In the genomic region with DNA sequence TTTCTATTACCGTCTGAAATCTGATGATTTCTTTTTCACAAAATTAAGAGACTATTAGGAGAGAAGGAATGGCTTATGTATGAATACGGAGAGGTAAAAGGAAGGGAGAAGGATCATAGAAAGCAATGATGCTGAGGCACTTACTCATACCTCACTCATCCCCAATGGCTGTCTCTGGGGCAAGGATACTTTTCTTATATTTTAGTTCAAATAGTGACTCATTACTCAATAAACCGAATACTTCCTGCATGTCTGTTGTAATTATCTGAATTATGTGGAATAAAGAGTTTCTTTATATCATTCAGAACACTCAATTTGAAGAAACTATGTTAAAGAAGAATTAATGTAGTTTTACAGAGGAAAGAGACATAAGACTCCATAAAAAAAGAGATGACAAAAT, we compare ENCODE assay signal across 20 cellular contexts.
A peak's percentile ranks its signal among the peaks of the same experiment; 100 is the strongest.
DNase-seq lines count a peak whose midpoint lies in the region; ATAC-seq, FAIRE-seq and TF ChIP-seq lines count a peak whose summit lies in the region.
"Had no signal": no experiment of that assay in that cellular context is flagged by ENCODE, and none has a peak within 500 bp of the region (broad histone marks: within the 10 kb centered on the region; RNA-seq: fewer than 3 reads in every experiment).

No MANE protein-coding gene starts in this region.

- no peak for TF ChIP-seq POLR2A in IMR-90 (IDR thresholded peaks at IDR 0.05; ENCODE audit: low read depth, low read length)

- H4K20me1 ChIP-seq in IMR-90 (ENCODE audit: insufficient read depth, low read length), result no peaks in the 10 kb centered on the region

- no peak overlapping the region for H2AK9ac ChIP-seq in IMR-90 (replicated peaks; ENCODE audit: low read depth, low read length, poor library complexity)

- no CpG with 5 or more reads among the region's 3 CpGs for WGBS in IMR-90 (ENCODE audit: extremely low coverage in 2 of 2, insufficient read length in 1 of 2), 2 experiments
- 75 to 81% methylated on average over 3 of the region's 3 CpGs for whole genome bisulfite sequencing in pancreas, 2 donors

- H3K18ac ChIP-seq in IMR-90 (ENCODE audit: low read depth, low read length), result no peak overlapping the region

- CTCF ChIA-PET in IMR-90 (lab: Yijun Ruan, JAX), result no interaction called here

- no peak overlapping the region for H3K14ac ChIP-seq in IMR-90 (replicated peaks; ENCODE audit: low read depth, low read length)

- H3K4me1 ChIP-seq in IMR-90 (ENCODE audit: control insufficient read depth, insufficient read depth, low read length) (no peaks in the 10 kb centered on the region), pancreas (no peaks in the 10 kb centered on the region)
- H3K4me1 ChIP-seq: suprapubic skin, vagina had no signal

- H3K9me3 ChIP-seq in IMR-90 (ENCODE audit: control insufficient read depth, insufficient read depth, low read length) (no peaks in the 10 kb centered on the region), pancreas (no peaks in the 10 kb centered on the region)
- H3K9me3 ChIP-seq: suprapubic skin, vagina had no signal

- H3K4ac ChIP-seq in IMR-90 (ENCODE audit: low read depth, low read length), result no peak overlapping the region

- POLR2A ChIA-PET in IMR-90 (lab: Charles Lee; ENCODE audit: unreplicated experiment), result no interaction called here

- H2BK120ac ChIP-seq in IMR-90 (ENCODE audit: low read depth, low read length), result no peak overlapping the region

- DNase-seq in AG10803 (ENCODE audit: low read depth) (peak; percentile 8), IMR-90 (peak; percentile 65), choroid plexus epithelial cell (ENCODE audit: low read depth) (peak; percentile 21), pancreas (no peak), occipital lobe (lab: John Stamatoyannopoulos, UW) (no peak), NOMO-1 treated with DMSO at 0.1 percent for 48 hours (lab: John Stamatoyannopoulos, UW; ENCODE audit: unreplicated experiment) (no peak), T-helper 1 cell (no peak)
- DNase-seq: activated CD4-positive, alpha-beta T cell treated with anti-CD3 and anti-CD28 coated beads for 48 hours; activated CD8-positive, alpha-beta memory T cell treated with anti-CD3 and anti-CD28 coated beads, Interleukin-2, amount 10 ng/mL, durations not matched to agents 7 days and 5 days; activated naive CD8-positive, alpha-beta T cell treated with anti-CD3 and anti-CD28 coated beads, Interleukin-2, amount 50 U/mL, for 24 hours; dermis blood vessel endothelial cell; GDM1; glutamatergic neuron; H7; NCI-H1930 had no signal

- H4K91ac ChIP-seq in IMR-90 (ENCODE audit: insufficient read depth, low read depth, low read length), result no peak overlapping the region

- no peaks in the 10 kb centered on the region for H3K79me1 ChIP-seq in IMR-90 (ENCODE audit: low read depth in 1 of 2, low read length in 2 of 2)

- H2BK15ac ChIP-seq in IMR-90 (ENCODE audit: low read depth, low read length), result no peak overlapping the region

- TF ChIP-seq CTCF in AG10803 (conservative IDR thresholded peaks at IDR 0.05; ENCODE audit: low read length) (no peak), IMR-90 (conservative IDR thresholded peaks at IDR 0.05; ENCODE audit: low read depth, low read length) (no peak), choroid plexus epithelial cell (conservative IDR thresholded peaks at IDR 0.05; ENCODE audit: low read depth, low read length) (no peak), pancreas (IDR thresholded peaks at IDR 0.05) (no peak)

- peak; percentile 17 for FAIRE-seq in pancreas (lab: Jason Lieb, UNC)
- FAIRE-seq: GM19239 had no signal

- no peak for TF ChIP-seq RAD21 in IMR-90 (IDR thresholded peaks at IDR 0.05; ENCODE audit: low read length)

- in situ Hi-C loops in IMR-90 (cut with MboI; ENCODE audit: low sequenced_read_pairs), result no loop called here

- intact Hi-C loops in IMR-90 (cut with micrococcal nuclease), result no loop called here
- intact Hi-C loops in pancreas (cut with DNase I), result no loop called here

- no peak overlapping the region for H4K8ac ChIP-seq in IMR-90 (ENCODE audit: low read depth in 2 of 2, low read length in 2 of 2)

- no peak overlapping the region for H2AK5ac ChIP-seq in IMR-90 (ENCODE audit: low read depth, low read length)

- H3K27ac ChIP-seq in IMR-90 (ENCODE audit: insufficient read depth, low read length) (no peak overlapping the region), pancreas (no peak overlapping the region)
- H3K27ac ChIP-seq: suprapubic skin, vagina had no signal

- no peak overlapping the region for H2BK5ac ChIP-seq in IMR-90 (ENCODE audit: low read depth, low read length, poor library complexity, severe bottlenecking)

- dilution Hi-C loops in IMR-90 (cut with HindIII; ENCODE audit: low sequenced_read_pairs, unreplicated experiment), result no loop called here

- no peak overlapping the region for H3K23ac ChIP-seq in IMR-90 (ENCODE audit: low read depth, low read length)

- H3K27me3 ChIP-seq in IMR-90 (ENCODE audit: control insufficient read depth, insufficient read depth, low read length) (no peaks in the 10 kb centered on the region), pancreas (no peaks in the 10 kb centered on the region)
- H3K27me3 ChIP-seq: suprapubic skin, vagina had no signal

- no peak overlapping the region for H2AFZ ChIP-seq in IMR-90 (replicated peaks; ENCODE audit: low read length, poor library complexity)

- no peak overlapping the region for H3K56ac ChIP-seq in IMR-90 (ENCODE audit: extremely low read depth, insufficient read depth, low read length)

- H2BK20ac ChIP-seq in IMR-90 (ENCODE audit: low read depth, low read length), result no peak overlapping the region

- H3K36me3 ChIP-seq in IMR-90 (ENCODE audit: control insufficient read depth, insufficient read depth, low read length) (no peaks in the 10 kb centered on the region), pancreas (no peaks in the 10 kb centered on the region)
- H3K36me3 ChIP-seq: suprapubic skin, vagina had no signal

- H3K4me2 ChIP-seq in IMR-90 (ENCODE audit: low read depth, low read length), result no peak overlapping the region

- ATAC-seq in IMR-90 (ENCODE audit: low read depth), result peak; percentile 72
- no peak for ATAC-seq in pancreas
- no peak for ATAC-seq in GM21619 (IDR thresholded peaks at IDR 0.05; ENCODE audit: unreplicated experiment)
- ATAC-seq: activated CD8-positive, alpha-beta memory T cell treated with anti-CD3 and anti-CD28 coated beads, Interleukin-2, amount 10 ng/mL, durations not matched to agents 7 days and 5 days; activated naive CD8-positive, alpha-beta T cell treated with anti-CD3 and anti-CD28 coated beads, Interleukin-2, amount 50 U/mL, for 24 hours; activated T-helper 17 cell treated with anti-CD3 and anti-CD28 coated beads, Interleukin-2, amount 50 U/mL, for 72 hours had no signal

- no TSS peak for BruUV-seq in IMR-90 (replicated peaks; lab: Mats Ljungman, UMichigan)

- H3K4me3 ChIP-seq in AG10803 (ENCODE audit: low read length), result no peak overlapping the region
- H3K4me3 ChIP-seq in IMR-90 (ENCODE audit: insufficient read depth, low read depth, low read length), result no peak overlapping the region
- H3K4me3 ChIP-seq in choroid plexus epithelial cell (ENCODE audit: low read depth, low read length), result no peak overlapping the region
- no peak overlapping the region for H3K4me3 ChIP-seq in pancreas
- H3K4me3 ChIP-seq: suprapubic skin, vagina had no signal

- no peaks in the 10 kb centered on the region for H3K9me1 ChIP-seq in IMR-90 (ENCODE audit: insufficient read depth, low read length)

- H4K5ac ChIP-seq in IMR-90 (ENCODE audit: low read depth, low read length), result no peak overlapping the region

- H3K9ac ChIP-seq in IMR-90 (ENCODE audit: low read depth, low read length), result no peak overlapping the region

TF ChIP-seq in IMR-90, 13 proteins besides CTCF, POLR2A, EP300 and RAD21:
- TF ChIP-seq NFE2L2 (IDR thresholded peaks at IDR 0.05; ENCODE audit: low read depth, low read length), result no peak
- 0 out of 2 replicates have a peak, but pooled peaks have one; percentile 29 for TF ChIP-seq CEBPB (IDR thresholded peaks at IDR 0.05; ENCODE audit: low read depth, low read length)
- no peak for TF ChIP-seq BHLHE40 (IDR thresholded peaks at IDR 0.05; ENCODE audit: low read depth, low read length)
- TF ChIP-seq, protein P1, sequence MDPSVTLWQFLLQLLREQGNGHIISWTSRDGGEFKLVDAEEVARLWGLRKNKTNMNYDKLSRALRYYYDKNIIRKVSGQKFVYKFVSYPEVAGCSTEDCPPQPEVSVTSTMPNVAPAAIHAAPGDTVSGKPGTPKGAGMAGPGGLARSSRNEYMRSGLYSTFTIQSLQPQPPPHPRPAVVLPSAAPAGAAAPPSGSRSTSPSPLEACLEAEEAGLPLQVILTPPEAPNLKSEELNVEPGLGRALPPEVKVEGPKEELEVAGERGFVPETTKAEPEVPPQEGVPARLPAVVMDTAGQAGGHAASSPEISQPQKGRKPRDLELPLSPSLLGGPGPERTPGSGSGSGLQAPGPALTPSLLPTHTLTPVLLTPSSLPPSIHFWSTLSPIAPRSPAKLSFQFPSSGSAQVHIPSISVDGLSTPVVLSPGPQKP (IDR thresholded peaks at IDR 0.05; ENCODE audit: borderline replicate concordance, low read depth, low read length), result no peak
- TF ChIP-seq FOS (IDR thresholded peaks at IDR 0.05; ENCODE audit: low read depth, low read length), result 0 out of 2 replicates have a peak, but pooled peaks have one; percentile 10

Comparison
In these comparisons a context has a peak if more than half of its experiments do, and no peak if none do; other contexts are left out.
1. DNase-seq: peak in AG10803 (single experiment), IMR-90 (single experiment) and choroid plexus epithelial cell (single experiment); none in pancreas (0 of 6), occipital lobe (single experiment), NOMO-1 treated with DMSO at 0.1 percent for 48 hours (single experiment) and T-helper 1 cell (0 of 5).